ENCODE assay signal across 13 cellular contexts in the genomic region with DNA sequence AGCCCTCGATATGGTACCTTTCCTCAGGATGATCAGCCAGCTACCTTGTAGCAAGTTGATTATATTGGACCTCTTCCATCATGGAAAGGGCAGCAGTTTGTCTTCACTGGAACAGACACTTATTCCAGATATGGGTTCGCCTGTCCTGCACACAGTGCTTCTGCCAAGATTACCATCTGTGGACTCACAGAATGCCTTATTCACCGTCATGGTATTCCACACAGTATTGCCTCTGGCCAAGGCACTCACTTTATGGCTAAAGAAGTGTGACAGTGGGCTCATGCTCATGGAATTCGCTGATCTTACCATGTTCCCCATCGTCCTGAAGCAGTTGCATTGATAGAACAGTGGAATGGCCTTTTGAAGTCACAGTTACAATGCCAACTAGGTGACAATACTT. TPM values are rescaled to one million over a fixed set of nuclear protein-coding genes. Genes with fewer than 3 reads are reported as not detected.
"Had no signal": no experiment of that assay in that cellular context is flagged by ENCODE, and none has a peak within 500 bp of the region (broad histone marks: within the 10 kb centered on the region; RNA-seq: fewer than 3 reads in every experiment).

No MANE protein-coding gene starts in this region.

RNA-seq across cellular contexts. Expression of gene MAGEC1, which starts 14.9 kb away (rescaled TPM):
- total RNA-seq: activated CD4-positive, alpha-beta memory T cell treated with anti-CD3 and anti-CD28 coated beads, Interleukin-2, amount 10 ng/mL, durations not matched to agents 7 days and 5 days; activated CD4-positive, alpha-beta T cell treated with anti-CD3 and anti-CD28 coated beads for 36 hours; activated CD4-positive, alpha-beta T cell treated with anti-CD3 and anti-CD28 coated beads, Interleukin-2, amount 10 ng/mL, durations not matched to agents 7 days and 5 days; activated CD8-positive, alpha-beta memory T cell treated with anti-CD3 and anti-CD28 coated beads, Interleukin-2, amount 10 ng/mL, durations not matched to agents 7 days and 5 days; activated CD8-positive, alpha-beta T cell treated with anti-CD3 and anti-CD28 coated beads, Interleukin-2, amount 10 ng/mL, durations not matched to agents 7 days and 5 days; activated naive CD8-positive, alpha-beta T cell treated with anti-CD3 and anti-CD28 coated beads, Interleukin-2, amount 10 ng/mL, durations not matched to agents 7 days and 5 days; activated T-helper 2 cell treated with anti-CD3 and anti-CD28 coated beads, Interferon-gamma antibody, Interleukin-2, Interleukin-4, amounts not matched to agents 10 μg/mL and 5 μg/mL and 100 μg/mL, durations not matched to agents 14 hours and 24 hours and 36 hours; ascending aorta; bronchial epithelial cell; cardiac muscle cell; chondrocyte had no signal
- polyA plus RNA-seq: adipose tissue, cardiac muscle cell had no signal

RNA-seq across cellular contexts. Expression of gene MAGEC3, which starts 50.7 kb away (rescaled TPM):
- total RNA-seq: activated CD4-positive, alpha-beta memory T cell treated with anti-CD3 and anti-CD28 coated beads, Interleukin-2, amount 10 ng/mL, durations not matched to agents 7 days and 5 days; activated CD4-positive, alpha-beta T cell treated with anti-CD3 and anti-CD28 coated beads for 36 hours; activated CD4-positive, alpha-beta T cell treated with anti-CD3 and anti-CD28 coated beads, Interleukin-2, amount 10 ng/mL, durations not matched to agents 7 days and 5 days; activated CD8-positive, alpha-beta memory T cell treated with anti-CD3 and anti-CD28 coated beads, Interleukin-2, amount 10 ng/mL, durations not matched to agents 7 days and 5 days; activated CD8-positive, alpha-beta T cell treated with anti-CD3 and anti-CD28 coated beads, Interleukin-2, amount 10 ng/mL, durations not matched to agents 7 days and 5 days; activated naive CD8-positive, alpha-beta T cell treated with anti-CD3 and anti-CD28 coated beads, Interleukin-2, amount 10 ng/mL, durations not matched to agents 7 days and 5 days; activated T-helper 2 cell treated with anti-CD3 and anti-CD28 coated beads, Interferon-gamma antibody, Interleukin-2, Interleukin-4, amounts not matched to agents 10 μg/mL and 5 μg/mL and 100 μg/mL, durations not matched to agents 14 hours and 24 hours and 36 hours; ascending aorta; bronchial epithelial cell; cardiac muscle cell; chondrocyte; WTC11 had no signal
- polyA plus RNA-seq: adipose tissue, cardiac muscle cell had no signal
